ENCODE assay signal across 8 cellular contexts in genomic region chr2:230924470-230925341, GRCh38.
DNase-seq lines count a peak whose midpoint lies in the region; ATAC-seq and TF ChIP-seq lines count a peak whose summit lies in the region.

TSS of gene GPR55 (minus strand) at chr2:230925242. CDS start at chr2:230910962, 14,280 bp downstream.

- H3K27ac Mint-ChIP-seq in stimulated activated naive B cell treated with anti-CD40 and anti-IgM and Interleukin-4, amounts not matched to agents 10 μg/mL and 1 μg/mL and 100 μg/mL, for 72 hours = peak within 1 kb of the TSS; percentile 96

- DNase-seq in LNCaP clone FGC (ENCODE audit: low read depth) (no peak), activated T-cell treated with anti-CD3 and anti-CD28 coated beads for 1 hour (ENCODE audit: low read depth) (peak; percentile 41), islet precursor cell (peak; percentile 69), NCI-H146 treated with DMSO at 0.1 percent for 48 hours (lab: John Stamatoyannopoulos, UW; ENCODE audit: unreplicated experiment) (no peak), cortex of kidney (lab: John Stamatoyannopoulos, UW) (no peak)
- peak; percentile 42 for DNase-seq in stimulated activated naive B cell treated with anti-CD40 and anti-IgM and Interleukin-4, amounts not matched to agents 10 μg/mL and 1 μg/mL and 100 μg/mL, for 72 hours

- H3K4me3 ChIP-seq in LNCaP clone FGC (ENCODE audit: low read depth, low read length) = no peak within 1 kb of the TSS

- H3K9me3 Mint-ChIP-seq in stimulated activated naive B cell treated with anti-CD40 and anti-IgM and Interleukin-4, amounts not matched to agents 10 μg/mL and 1 μg/mL and 100 μg/mL, for 72 hours = no peaks in the 10 kb centered on the region

- H3K27me3 Mint-ChIP-seq in stimulated activated naive B cell treated with anti-CD40 and anti-IgM and Interleukin-4, amounts not matched to agents 10 μg/mL and 1 μg/mL and 100 μg/mL, for 72 hours = peaks cover 0 to 10% of the 10 kb centered on the region in 2 donors

- 0 out of 2 replicates have a peak, but pooled peaks have one; percentile 2 for TF ChIP-seq CTCF in LNCaP clone FGC (IDR thresholded peaks at IDR 0.05; ENCODE audit: control insufficient read depth, extremely low read depth, insufficient read depth)

- peak within 1 kb of the TSS; percentile 75 to 79 for H3K4me3 Mint-ChIP-seq in stimulated activated naive B cell treated with anti-CD40 and anti-IgM and Interleukin-4, amounts not matched to agents 10 μg/mL and 1 μg/mL and 100 μg/mL, for 72 hours

- TF ChIP-seq POLR2A in GM10847 (IDR thresholded peaks at IDR 0.05; ENCODE audit: extremely low read depth, insufficient read length) = peak; percentile 27

- H3K36me3 Mint-ChIP-seq in stimulated activated naive B cell treated with anti-CD40 and anti-IgM and Interleukin-4, amounts not matched to agents 10 μg/mL and 1 μg/mL and 100 μg/mL, for 72 hours = no peaks in the 10 kb centered on the region

- H3K4me1 Mint-ChIP-seq in stimulated activated naive B cell treated with anti-CD40 and anti-IgM and Interleukin-4, amounts not matched to agents 10 μg/mL and 1 μg/mL and 100 μg/mL, for 72 hours = peaks cover 27 to 45% of the 10 kb centered on the region in 2 donors

- ATAC-seq in GM21528 (IDR thresholded peaks at IDR 0.05; ENCODE audit: low FRiP score, unreplicated experiment) = peak; percentile 42
- ATAC-seq in stimulated activated naive B cell treated with anti-CD40 and anti-IgM and Interleukin-4, amounts not matched to agents 10 μg/mL and 1 μg/mL and 100 μg/mL, for 72 hours (replicated peaks) = peak; percentile 70 to 74

Comparison
In these comparisons a context has a peak if more than half of its experiments do, and no peak if none do; other contexts are left out.
1. DNase-seq: peak in activated T-cell treated with anti-CD3 and anti-CD28 coated beads for 1 hour (single experiment), islet precursor cell (single experiment) and stimulated activated naive B cell treated with anti-CD40 and anti-IgM and Interleukin-4, amounts not matched to agents 10 μg/mL and 1 μg/mL and 100 μg/mL, for 72 hours (single experiment); none in LNCaP clone FGC (single experiment), NCI-H146 treated with DMSO at 0.1 percent for 48 hours (single experiment) and cortex of kidney (single experiment).